ENCODE assay signal across 17 cellular contexts in genomic region chr15:52113246-52113645, GRCh38. TPM values are rescaled to one million over a fixed set of nuclear protein-coding genes. Genes with fewer than 3 reads are reported as not detected.
A peak's percentile ranks its signal among the peaks of the same experiment; 100 is the strongest.
DNase-seq lines count a peak whose midpoint lies in the region; ATAC-seq and TF ChIP-seq lines count a peak whose summit lies in the region.
"Had no signal": no experiment of that assay in that cellular context is flagged by ENCODE, and none has a peak within 500 bp of the region (broad histone marks: within the 10 kb centered on the region; RNA-seq: fewer than 3 reads in every experiment).

No MANE protein-coding gene starts in this region.

- no peaks in the 10 kb centered on the region for H3K9me3 ChIP-seq in vagina

- H3K27me3 Mint-ChIP-seq in activated naive CD8-positive, alpha-beta T cell, result peaks cover 18% of the 10 kb centered on the region
- peaks cover 27% of the 10 kb centered on the region for H3K27me3 Mint-ChIP-seq in activated naive CD8-positive, alpha-beta T cell treated with anti-CD3 and anti-CD28 coated beads, Interleukin-2, amount 50 U/mL, for 24 hours

- H3K4me1 Mint-ChIP-seq in activated naive CD8-positive, alpha-beta T cell (ENCODE audit: low read depth), result peaks cover 15% of the 10 kb centered on the region
- H3K4me1 Mint-ChIP-seq in activated naive CD8-positive, alpha-beta T cell treated with anti-CD3 and anti-CD28 coated beads, Interleukin-2, amount 50 U/mL, for 24 hours, result peaks cover 8% of the 10 kb centered on the region

- no peak for DNase-seq in activated naive CD8-positive, alpha-beta T cell treated with anti-CD3 and anti-CD28 coated beads, Interleukin-2, amount 50 U/mL, for 24 hours
- DNase-seq in H7, result peak; percentile 9
- peak; percentile 62 for DNase-seq in amniotic epithelial cell (ENCODE audit: low read depth)
- DNase-seq in skeletal muscle cell (ENCODE audit: low read depth), result peak; percentile 53
- DNase-seq in vagina (ENCODE audit: extremely low spot score in 2 of 2), result no peak
- DNase-seq in NOMO-1 (lab: John Stamatoyannopoulos, UW; ENCODE audit: unreplicated experiment in 2 of 2), result no peak
- DNase-seq: activated CD4-positive, alpha-beta T cell treated with anti-CD3 and anti-CD28 coated beads, Interleukin-2, amount 50 U/mL, for 1 hour; activated T-cell treated with anti-CD3 and anti-CD28 coated beads, Interleukin-2, amount 50 U/mL, for 24 hours; aorta; cerebellar nuclear complex; NCI-H2081; NCI-H510A; SIG-M5; T1000 had no signal

- no peak overlapping the region for H3K27ac ChIP-seq in vagina

- intact Hi-C loops in vagina (cut with DNase I), result no loop called here

- H3K4me3 ChIP-seq in H7 (ENCODE audit: insufficient read depth, low read depth, low read length) (no peak overlapping the region), skeletal muscle cell (ENCODE audit: low read depth, low read length) (no peak overlapping the region), vagina (no peak overlapping the region)

- H3K27me3 ChIP-seq in H7 (ENCODE audit: control insufficient read depth, insufficient read depth, low read length) (no peaks in the 10 kb centered on the region), vagina (no peaks in the 10 kb centered on the region)

- H3K27ac Mint-ChIP-seq in activated naive CD8-positive, alpha-beta T cell, result no peak overlapping the region
- no peak overlapping the region for H3K27ac Mint-ChIP-seq in activated naive CD8-positive, alpha-beta T cell treated with anti-CD3 and anti-CD28 coated beads, Interleukin-2, amount 50 U/mL, for 24 hours
- H3K27ac Mint-ChIP-seq: activated T-cell treated with anti-CD3 and anti-CD28 coated beads, Interleukin-2, amount 50 U/mL, for 24 hours had no signal

- no peaks in the 10 kb centered on the region for H3K9me3 Mint-ChIP-seq in activated naive CD8-positive, alpha-beta T cell (ENCODE audit: low read depth)
- H3K9me3 Mint-ChIP-seq in activated naive CD8-positive, alpha-beta T cell treated with anti-CD3 and anti-CD28 coated beads, Interleukin-2, amount 50 U/mL, for 24 hours, result no peaks in the 10 kb centered on the region
- H3K9me3 Mint-ChIP-seq: activated T-cell treated with anti-CD3 and anti-CD28 coated beads, Interleukin-2, amount 50 U/mL, for 24 hours had no signal

- H3K4me1 ChIP-seq in vagina, result peaks cover 16% of the 10 kb centered on the region

- no peak for TF ChIP-seq CTCF in vagina (IDR thresholded peaks at IDR 0.05)

- H3K36me3 Mint-ChIP-seq in activated naive CD8-positive, alpha-beta T cell, result no peaks in the 10 kb centered on the region
- no peaks in the 10 kb centered on the region for H3K36me3 Mint-ChIP-seq in activated naive CD8-positive, alpha-beta T cell treated with anti-CD3 and anti-CD28 coated beads, Interleukin-2, amount 50 U/mL, for 24 hours (ENCODE audit: low read depth)

- no peak for ATAC-seq in activated naive CD8-positive, alpha-beta T cell treated with anti-CD3 and anti-CD28 coated beads, Interleukin-2, amount 50 U/mL, for 24 hours
- ATAC-seq in GM18519 (IDR thresholded peaks at IDR 0.05; ENCODE audit: low FRiP score, unreplicated experiment), result no peak

- H3K4me3 Mint-ChIP-seq in activated naive CD8-positive, alpha-beta T cell, result peak overlapping the region; percentile 73
- no peak overlapping the region for H3K4me3 Mint-ChIP-seq in activated naive CD8-positive, alpha-beta T cell treated with anti-CD3 and anti-CD28 coated beads, Interleukin-2, amount 50 U/mL, for 24 hours
- H3K4me3 Mint-ChIP-seq: activated T-cell treated with anti-CD3 and anti-CD28 coated beads, Interleukin-2, amount 50 U/mL, for 24 hours had no signal

- no peak for TF ChIP-seq POLR2A in vagina (IDR thresholded peaks at IDR 0.05)

- H3K36me3 ChIP-seq in H7 (replicated peaks; ENCODE audit: control insufficient read depth, insufficient read depth, low read length) (no peaks in the 10 kb centered on the region), vagina (no peaks in the 10 kb centered on the region)

RNA-seq across cellular contexts. Expression of gene BCL2L10, which starts 0.7 kb away (rescaled TPM):
- not detected in 2 replicates for total RNA-seq in H7 (2014; rRNA removed; shearing (Covaris generic))
- total RNA-seq in vagina, result 4.7 TPM
- total RNA-seq: aorta, kidney epithelial cell had no signal

Comparison
In these comparisons a context has a peak if more than half of its experiments do, and no peak if none do; other contexts are left out.
1. DNase-seq: peak in H7 (single experiment), amniotic epithelial cell (single experiment) and skeletal muscle cell (single experiment); none in activated naive CD8-positive, alpha-beta T cell treated with anti-CD3 and anti-CD28 coated beads, Interleukin-2, amount 50 U/mL, for 24 hours (single experiment), vagina (0 of 2) and NOMO-1 (0 of 2).